ENCODE assay signal across 8 cellular contexts in genomic region chr14:58151264-58151700, GRCh38. TPM values are rescaled to one million over a fixed set of nuclear protein-coding genes. Genes with fewer than 3 reads are reported as not detected.
A peak's percentile ranks its signal among the peaks of the same experiment; 100 is the strongest.
DNase-seq lines count a peak whose midpoint lies in the region; ATAC-seq and TF ChIP-seq lines count a peak whose summit lies in the region.

No MANE protein-coding gene starts in this region.

- H3K9me3 ChIP-seq in SJCRH30 (replicated peaks) (no peaks in the 10 kb centered on the region), esophagus muscularis mucosa (no peaks in the 10 kb centered on the region)

- H3K36me3 ChIP-seq in SJCRH30: no peaks in the 10 kb centered on the region
- H3K36me3 ChIP-seq in esophagus muscularis mucosa: no peaks in the 10 kb centered on the region

- TF ChIP-seq CTCF in esophagus muscularis mucosa (IDR thresholded peaks at IDR 0.05) (no peak), nephron (IDR thresholded peaks at IDR 0.05; ENCODE audit: unreplicated experiment in 3 of 3) (no peak)

- no peaks in the 10 kb centered on the region for H3K4me1 ChIP-seq in SJCRH30
- peaks cover 10 to 23% (median 16%) of the 10 kb centered on the region in 4 donors for H3K4me1 ChIP-seq in esophagus muscularis mucosa

- WGBS in esophagus muscularis mucosa: 6% methylated on average over 2 of the region's 22 CpGs

- no peaks in the 10 kb centered on the region for H3K9me3 Mint-ChIP-seq in nephron

- no peak overlapping the region for H3K27ac ChIP-seq in SJCRH30
- peak overlapping the region; percentile 72 to 80 (median 74) for H3K27ac ChIP-seq in esophagus muscularis mucosa (replicated peaks in 1 of 4)

- H3K27me3 ChIP-seq in SJCRH30: 0 out of 2 replicates have a peak, but pooled peaks cover 6% of the 10 kb centered on the region
- H3K27me3 ChIP-seq in esophagus muscularis mucosa: no peaks in the 10 kb centered on the region

- no peaks in the 10 kb centered on the region for H3K36me3 Mint-ChIP-seq in nephron (ENCODE audit: low read depth)

- H3K27me3 Mint-ChIP-seq in nephron (ENCODE audit: low read depth): peaks cover 23% of the 10 kb centered on the region

- H3K27ac Mint-ChIP-seq in nephron: peak overlapping the region; percentile 48 to 83 (median 73)

- DNase-seq in NCI-H2107 treated with DMSO at 0.1 percent for 48 hours (lab: John Stamatoyannopoulos, UW; ENCODE audit: unreplicated experiment) (peak; percentile 45), NCI-H2107 (lab: John Stamatoyannopoulos, UW) (no peak), SJCRH30 (peak in 1 of 2 experiments; percentile 5), esophagus muscularis mucosa (ENCODE audit: extremely low spot score) (no peak), NCI-H187 treated with DMSO at 0.1 percent for 48 hours (lab: John Stamatoyannopoulos, UW) (no peak)
- no peak for DNase-seq in NK-92 treated with Interleukin-12 subunit alpha and Interleukin-12 subunit beta, amount 100 ng/mL, for 24 hours (lab: John Stamatoyannopoulos, UW)

- ATAC-seq in esophagus mucosa: no peak

- TF ChIP-seq POLR2A in esophagus muscularis mucosa (IDR thresholded peaks at IDR 0.05; ENCODE audit: low read depth): no peak

- intact Hi-C loops in esophagus muscularis mucosa (cut with DNase I): loop anchor here (5.0 kb wide), 2 partner anchors 44 to 131 kb away; no protein-coding TSS in a partner anchor

- peak overlapping the region; percentile 64 for H3K4me3 ChIP-seq in SJCRH30
- peak overlapping the region; percentile 70 to 87 (median 81) for H3K4me3 ChIP-seq in esophagus muscularis mucosa

- H3K4me3 Mint-ChIP-seq in nephron: peak overlapping the region; percentile 90 to 97 (median 96)

- H3K4me1 Mint-ChIP-seq in nephron: peaks cover 24% of the 10 kb centered on the region

- no peak for TF ChIP-seq EP300 in esophagus muscularis mucosa (IDR thresholded peaks at IDR 0.05)

RNA-seq across cellular contexts. Expression of gene ARMH4, which starts 0.7 kb away (rescaled TPM):
- total RNA-seq in SJCRH30 (2014; rRNA removed; shearing (Covaris generic)): 0.45 and 1.3 TPM in 2 replicates
- total RNA-seq in esophagus muscularis mucosa (1 to 10 TPM; 5.0 to 8.0 (median 5.8) TPM), esophagus mucosa (0.72 TPM)

RNA-seq across cellular contexts. Expression of gene ACTR10, which starts 48.7 kb away (rescaled TPM):
- 58.7 and 63.2 TPM in 2 replicates for total RNA-seq in SJCRH30 (2014; rRNA removed; shearing (Covaris generic))
- total RNA-seq in esophagus muscularis mucosa: 10 to 100 TPM; 47.9 to 75.7 (median 60.5) TPM
- total RNA-seq in esophagus mucosa: 36.2 TPM
